In genomic region chrX:43975747-43976146, GRCh38 we compare ENCODE assay signal across 30 cellular contexts. TPM values are rescaled to one million over a fixed set of nuclear protein-coding genes. Genes with fewer than 3 reads are reported as not detected.
"Had no signal": no experiment of that assay in that cellular context is flagged by ENCODE, and none has a peak within 500 bp of the region (broad histone marks: within the 10 kb centered on the region; RNA-seq: fewer than 3 reads in every experiment).

No MANE protein-coding gene starts in this region.

- H3K27ac ChIP-seq: ascending aorta, RWPE1 had no signal

- H3K4me3 ChIP-seq: ascending aorta had no signal

- H3K27me3 ChIP-seq: ascending aorta had no signal

- H3K9me3 ChIP-seq: ascending aorta had no signal

- H3K27ac Mint-ChIP-seq: activated CD4-positive, alpha-beta T cell treated with anti-CD3 and anti-CD28 coated beads, Interleukin-2, amount 10 ng/mL, durations not matched to agents 24 days and 14 days; activated CD8-positive, alpha-beta T cell treated with anti-CD3 and anti-CD28 coated beads, Interleukin-2, amount 10 ng/mL, durations not matched to agents 7 days and 5 days; activated naive CD4-positive, alpha-beta T cell treated with anti-CD3 and anti-CD28 coated beads, Interleukin-2, amount 50 U/mL, for 24 hours; activated naive CD8-positive, alpha-beta T cell treated with anti-CD3 and anti-CD28 coated beads, Interleukin-2, amount 10 ng/mL, durations not matched to agents 7 days and 5 days; activated T-cell treated with anti-CD3 and anti-CD28 coated beads, Interleukin-2, amount 50 U/mL, for 24 hours; activated T-helper 2 cell treated with anti-CD3 and anti-CD28 coated beads, Interferon-gamma antibody, Interleukin-2, Interleukin-4, amounts not matched to agents 10 μg/mL and 5 μg/mL and 100 μg/mL, durations not matched to agents 14 hours and 24 hours and 36 hours had no signal

- H3K36me3 Mint-ChIP-seq: activated naive CD4-positive, alpha-beta T cell treated with anti-CD3 and anti-CD28 coated beads, Interleukin-2, amount 50 U/mL, for 24 hours; activated naive CD8-positive, alpha-beta T cell treated with anti-CD3 and anti-CD28 coated beads, Interleukin-2, amount 10 ng/mL, durations not matched to agents 7 days and 5 days had no signal

- DNase-seq: activated CD4-positive, alpha-beta T cell treated with anti-CD3 and anti-CD28 coated beads, Interleukin-2, amount 10 ng/mL, durations not matched to agents 24 days and 14 days; activated CD4-positive, alpha-beta T cell treated with anti-CD3 and anti-CD28 coated beads, Interleukin-2, amount 50 U/mL, for 48 hours; activated CD8-positive, alpha-beta T cell treated with anti-CD3 and anti-CD28 coated beads, Interleukin-2, amount 10 ng/mL, durations not matched to agents 7 days and 5 days; activated gamma-delta T cell; activated naive CD4-positive, alpha-beta T cell treated with Interleukin-2 at 50 U/mL for 16 hours; activated naive CD8-positive, alpha-beta T cell treated with anti-CD3 and anti-CD28 coated beads, Interleukin-2, amount 10 ng/mL, durations not matched to agents 7 days and 5 days; activated T-cell treated with anti-CD3 and anti-CD28 coated beads, Interleukin-2, amount 50 U/mL, for 24 hours; amygdala; Karpas-422; KBM-7; NCI-H1105; NCI-H1417 treated with DMSO at 0.1 percent for 48 hours; NCI-H1694; NCI-H1930; NCI-H2081 treated with DMSO at 0.1 percent for 48 hours; NCI-H226; NCI-H69; NCI-H82; SIG-M5; T-helper 1 cell; T1000 had no signal

- H3K36me3 ChIP-seq: ascending aorta had no signal

- ATAC-seq: activated CD8-positive, alpha-beta T cell treated with anti-CD3 and anti-CD28 coated beads, Interleukin-2, amount 10 ng/mL, durations not matched to agents 7 days and 5 days; Panc1; Right ventricle myocardium inferior; SK-N-SH treated with all-trans-retinoic acid at 6 μM for 48 hours had no signal

- H3K4me3 Mint-ChIP-seq: activated CD4-positive, alpha-beta T cell treated with anti-CD3 and anti-CD28 coated beads, Interleukin-2, amount 10 ng/mL, durations not matched to agents 24 days and 14 days; activated CD8-positive, alpha-beta T cell treated with anti-CD3 and anti-CD28 coated beads, Interleukin-2, amount 10 ng/mL, durations not matched to agents 7 days and 5 days; activated naive CD4-positive, alpha-beta T cell treated with anti-CD3 and anti-CD28 coated beads, Interleukin-2, amount 50 U/mL, for 24 hours; activated naive CD8-positive, alpha-beta T cell treated with anti-CD3 and anti-CD28 coated beads, Interleukin-2, amount 10 ng/mL, durations not matched to agents 7 days and 5 days; activated T-cell treated with anti-CD3 and anti-CD28 coated beads, Interleukin-2, amount 50 U/mL, for 24 hours had no signal

- H3K4me1 ChIP-seq: ascending aorta had no signal

RNA-seq across cellular contexts. Expression of gene NDP, which starts 2.6 kb away (rescaled TPM):
- total RNA-seq: activated CD4-positive, alpha-beta T cell treated with anti-CD3 and anti-CD28 coated beads, Interleukin-2, amount 10 ng/mL, durations not matched to agents 24 days and 14 days; activated CD8-positive, alpha-beta T cell treated with anti-CD3 and anti-CD28 coated beads, Interleukin-2, amount 10 ng/mL, durations not matched to agents 7 days and 5 days; activated naive CD8-positive, alpha-beta T cell treated with anti-CD3 and anti-CD28 coated beads, Interleukin-2, amount 10 ng/mL, durations not matched to agents 7 days and 5 days; activated T-helper 2 cell treated with anti-CD3 and anti-CD28 coated beads, Interferon-gamma antibody, Interleukin-2, Interleukin-4, amounts not matched to agents 10 μg/mL and 5 μg/mL and 100 μg/mL, durations not matched to agents 14 hours and 24 hours and 36 hours; ascending aorta; Right ventricle myocardium inferior; SK-MEL-5; T-helper 2 cell treated with Interferon-gamma antibody and Interleukin-4, amounts not matched to agents 100 ng/mL and 5 ng/mL, for 36 hours had no signal
